ENCODE assay signal across 14 cellular contexts in genomic region chr22:31870890-31871289, GRCh38.
DNase-seq lines count a peak whose midpoint lies in the region; ATAC-seq and TF ChIP-seq lines count a peak whose summit lies in the region.
"Had no signal": no experiment of that assay in that cellular context is flagged by ENCODE, and none has a peak within 500 bp of the region (broad histone marks: within the 10 kb centered on the region; RNA-seq: fewer than 3 reads in every experiment).

No MANE protein-coding gene starts in this region.

- H3K27me3 Mint-ChIP-seq in naive thymus-derived CD8-positive, alpha-beta T cell, result no peaks in the 10 kb centered on the region

- H3K4me3 ChIP-seq in BJ (ENCODE audit: low read depth, low read length) (no peak overlapping the region), epithelial cell of esophagus (ENCODE audit: low read length) (no peak overlapping the region)
- H3K4me3 ChIP-seq: heart right ventricle, thoracic aorta had no signal

- H3K4me3 Mint-ChIP-seq in naive thymus-derived CD8-positive, alpha-beta T cell, result no peak overlapping the region
- H3K4me3 Mint-ChIP-seq: activated CD8-positive, alpha-beta T cell treated with anti-CD3 and anti-CD28 coated beads, Interleukin-2, amount 10 ng/mL, durations not matched to agents 7 days and 5 days had no signal

- no peaks in the 10 kb centered on the region for H3K27me3 ChIP-seq in BJ (ENCODE audit: control insufficient read depth, insufficient read depth, low read length)
- H3K27me3 ChIP-seq: heart right ventricle had no signal

- no peaks in the 10 kb centered on the region for H3K9me3 Mint-ChIP-seq in naive thymus-derived CD8-positive, alpha-beta T cell

- CTCF ChIA-PET in BJ (lab: Yijun Ruan, JAX), result interaction anchor here (0.7 to 1.4 kb wide), 2 partner anchors 13 to 14 kb away, joined by 3 read pairs; no protein-coding TSS in a partner anchor

- ATAC-seq in GM21367 (IDR thresholded peaks at IDR 0.05; ENCODE audit: unreplicated experiment) (no peak), HG03354 (IDR thresholded peaks at IDR 0.05; ENCODE audit: poor library complexity, severe bottlenecking, unreplicated experiment) (no peak)
- ATAC-seq in naive thymus-derived CD8-positive, alpha-beta T cell, result no peak
- ATAC-seq: activated CD8-positive, alpha-beta T cell treated with anti-CD3 and anti-CD28 coated beads, Interleukin-2, amount 10 ng/mL, durations not matched to agents 7 days and 5 days; HCT116; heart right ventricle had no signal

- H3K27ac Mint-ChIP-seq in naive thymus-derived CD8-positive, alpha-beta T cell, result no peak overlapping the region
- H3K27ac Mint-ChIP-seq: activated CD8-positive, alpha-beta T cell treated with anti-CD3 and anti-CD28 coated beads, Interleukin-2, amount 10 ng/mL, durations not matched to agents 7 days and 5 days had no signal

- DNase-seq in BJ (ENCODE audit: low read depth) (peak; percentile 27), epithelial cell of esophagus (ENCODE audit: low read depth) (peak; percentile 93), myocyte (ENCODE audit: low read depth) (peak; percentile 39), NK-92 (lab: John Stamatoyannopoulos, UW; ENCODE audit: unreplicated experiment) (no peak)
- no peak for DNase-seq in naive thymus-derived CD8-positive, alpha-beta T cell
- DNase-seq: activated CD8-positive, alpha-beta T cell treated with anti-CD3 and anti-CD28 coated beads, Interleukin-2, amount 10 ng/mL, durations not matched to agents 7 days and 5 days; heart right ventricle; NCI-H2029; SK-N-SH had no signal

- POLR2A ChIA-PET in BJ (lab: Charles Lee), result no interaction called here
- POLR2A ChIA-PET in naive thymus-derived CD8-positive, alpha-beta T cell (lab: Charles Lee), result no interaction called here

- no peak for TF ChIP-seq CTCF in BJ (IDR thresholded peaks at IDR 0.05; ENCODE audit: insufficient read depth, low read depth, low read length)
- peak; percentile 56 for TF ChIP-seq CTCF in epithelial cell of esophagus (IDR thresholded peaks at IDR 0.05; ENCODE audit: insufficient read depth, low read depth, low read length, missing control alignments)

- H3K4me1 Mint-ChIP-seq in naive thymus-derived CD8-positive, alpha-beta T cell, result peaks cover 0 to 9% (median 1%) of the 10 kb centered on the region in 4 donors

- peaks cover 0 to 74% (median 7%) of the 10 kb centered on the region in 3 donors for H3K36me3 Mint-ChIP-seq in naive thymus-derived CD8-positive, alpha-beta T cell

- 0 out of 2 replicates have a peak, but pooled peaks cover 2% of the 10 kb centered on the region for H3K36me3 ChIP-seq in BJ (ENCODE audit: control insufficient read depth, insufficient read depth, low read length)

TF ChIP-seq in PFSK-1, 5 proteins besides CTCF, POLR2A, EP300 and RAD21:
- TF ChIP-seq POLR2AphosphoS5 (IDR thresholded peaks at IDR 0.05; ENCODE audit: low read depth, low read length) (no peak), SIN3A (IDR thresholded peaks at IDR 0.05; ENCODE audit: borderline replicate concordance, insufficient read depth, low read length) (peak; percentile 41; the same call in 1 of the 2 replicates), TAF1 (IDR thresholded peaks at IDR 0.05; ENCODE audit: borderline replicate concordance, insufficient read depth, low read length) (no peak), FOXP2 (optimal IDR thresholded peaks at IDR 0.05; ENCODE audit: borderline replicate concordance, extremely low read depth, extremely low read length, insufficient read depth) (peak; percentile 53)
- TF ChIP-seq, protein P1, sequence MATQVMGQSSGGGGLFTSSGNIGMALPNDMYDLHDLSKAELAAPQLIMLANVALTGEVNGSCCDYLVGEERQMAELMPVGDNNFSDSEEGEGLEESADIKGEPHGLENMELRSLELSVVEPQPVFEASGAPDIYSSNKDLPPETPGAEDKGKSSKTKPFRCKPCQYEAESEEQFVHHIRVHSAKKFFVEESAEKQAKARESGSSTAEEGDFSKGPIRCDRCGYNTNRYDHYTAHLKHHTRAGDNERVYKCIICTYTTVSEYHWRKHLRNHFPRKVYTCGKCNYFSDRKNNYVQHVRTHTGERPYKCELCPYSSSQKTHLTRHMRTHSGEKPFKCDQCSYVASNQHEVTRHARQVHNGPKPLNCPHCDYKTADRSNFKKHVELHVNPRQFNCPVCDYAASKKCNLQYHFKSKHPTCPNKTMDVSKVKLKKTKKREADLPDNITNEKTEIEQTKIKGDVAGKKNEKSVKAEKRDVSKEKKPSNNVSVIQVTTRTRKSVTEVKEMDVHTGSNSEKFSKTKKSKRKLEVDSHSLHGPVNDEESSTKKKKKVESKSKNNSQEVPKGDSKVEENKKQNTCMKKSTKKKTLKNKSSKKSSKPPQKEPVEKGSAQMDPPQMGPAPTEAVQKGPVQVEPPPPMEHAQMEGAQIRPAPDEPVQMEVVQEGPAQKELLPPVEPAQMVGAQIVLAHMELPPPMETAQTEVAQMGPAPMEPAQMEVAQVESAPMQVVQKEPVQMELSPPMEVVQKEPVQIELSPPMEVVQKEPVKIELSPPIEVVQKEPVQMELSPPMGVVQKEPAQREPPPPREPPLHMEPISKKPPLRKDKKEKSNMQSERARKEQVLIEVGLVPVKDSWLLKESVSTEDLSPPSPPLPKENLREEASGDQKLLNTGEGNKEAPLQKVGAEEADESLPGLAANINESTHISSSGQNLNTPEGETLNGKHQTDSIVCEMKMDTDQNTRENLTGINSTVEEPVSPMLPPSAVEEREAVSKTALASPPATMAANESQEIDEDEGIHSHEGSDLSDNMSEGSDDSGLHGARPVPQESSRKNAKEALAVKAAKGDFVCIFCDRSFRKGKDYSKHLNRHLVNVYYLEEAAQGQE (IDR thresholded peaks at IDR 0.05; ENCODE audit: insufficient read depth in 1 of 2, low read depth in 2 of 2, low read length in 2 of 2), result peak in 1 of 2 experiments; percentile 23; a peak in 1 of 4 replicates

Comparison
In these comparisons a context has a peak if more than half of its experiments do, and no peak if none do; other contexts are left out.
1. DNase-seq: peak in BJ (single experiment), epithelial cell of esophagus (single experiment) and myocyte (single experiment); none in NK-92 (single experiment) and naive thymus-derived CD8-positive, alpha-beta T cell (0 of 10).